In the genomic region with DNA sequence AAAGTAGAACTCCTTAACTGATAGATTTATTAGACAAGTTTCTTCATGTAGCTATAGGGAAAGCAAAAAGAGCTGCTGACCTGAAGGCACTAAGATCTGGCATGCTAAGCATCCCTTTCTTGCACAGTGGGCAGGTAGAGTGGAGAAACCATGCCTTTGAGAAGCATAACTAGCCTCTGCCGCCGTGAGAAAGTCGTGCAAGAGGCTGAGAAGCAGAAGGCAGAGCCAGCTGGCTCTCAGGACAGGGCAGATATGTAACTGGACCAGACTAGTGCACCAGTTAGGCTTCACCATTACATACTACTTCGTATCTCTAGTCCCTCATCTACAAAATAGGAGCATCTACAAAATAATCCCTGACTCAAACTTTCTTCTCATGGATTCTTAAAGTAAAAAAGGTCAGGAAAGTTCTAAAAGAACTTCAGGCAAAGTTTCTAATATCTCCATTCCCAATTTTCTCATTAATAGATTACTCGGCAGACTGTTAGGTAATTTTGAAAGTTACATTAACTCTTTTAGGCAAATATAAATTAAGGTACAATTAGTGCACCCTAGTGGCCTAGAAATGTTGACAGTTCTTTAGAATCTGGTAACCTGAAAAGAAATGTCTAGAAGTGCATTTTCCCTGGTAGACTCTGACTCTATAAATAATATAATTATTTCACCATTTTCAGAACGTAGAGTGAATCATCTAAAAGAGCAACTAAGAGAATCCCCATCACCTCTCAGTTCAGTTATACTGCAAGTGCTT, we compare ENCODE assay signal across 17 cellular contexts. TPM values are rescaled to one million over a fixed set of nuclear protein-coding genes. Genes with fewer than 3 reads are reported as not detected.
DNase-seq lines count a peak whose midpoint lies in the region; ATAC-seq and TF ChIP-seq lines count a peak whose summit lies in the region.
"Had no signal": no experiment of that assay in that cellular context is flagged by ENCODE, and none has a peak within 500 bp of the region (broad histone marks: within the 10 kb centered on the region; RNA-seq: fewer than 3 reads in every experiment).

No MANE protein-coding gene starts in this region.

- peaks cover 48% of the 10 kb centered on the region for H3K4me1 Mint-ChIP-seq in neural progenitor cell
- H3K4me1 Mint-ChIP-seq in CD8-positive, alpha-beta memory T cell = no peaks in the 10 kb centered on the region
- H3K4me1 Mint-ChIP-seq: activated naive CD4-positive, alpha-beta T cell treated with anti-CD3 and anti-CD28 coated beads, Interleukin-2, amount 50 U/mL, for 24 hours; stimulated activated naive CD8-positive, alpha-beta T cell treated with anti-CD3 and anti-CD28 coated beads, Interleukin-15, amount 100 ng/mL, for 72 hours had no signal

- 56% methylated on average over 6 of the region's 6 CpGs for WGBS in mammary epithelial cell (ENCODE audit: low coverage, missing lambda C conversion rate)

- in situ Hi-C loops in mammary epithelial cell (cut with MboI; ENCODE audit: low sequenced_read_pairs in 2 of 2) = loop anchor here in 1 of 2 donors (25.0 kb wide), 3 partner anchors 641 to 1066 kb away; no protein-coding TSS in a partner anchor

- no peaks in the 10 kb centered on the region for H3K27me3 Mint-ChIP-seq in neural progenitor cell (ENCODE audit: insufficient read depth, low read depth)
- H3K27me3 Mint-ChIP-seq in CD8-positive, alpha-beta memory T cell = no peaks in the 10 kb centered on the region
- H3K27me3 Mint-ChIP-seq: activated naive CD4-positive, alpha-beta T cell treated with anti-CD3 and anti-CD28 coated beads, Interleukin-2, amount 50 U/mL, for 24 hours; stimulated activated naive CD8-positive, alpha-beta T cell treated with anti-CD3 and anti-CD28 coated beads, Interleukin-15, amount 100 ng/mL, for 72 hours had no signal

- H3K36me3 ChIP-seq in neural progenitor cell (no peaks in the 10 kb centered on the region), mammary epithelial cell (ENCODE audit: insufficient read depth, low read length) (no peaks in the 10 kb centered on the region)
- H3K36me3 ChIP-seq in CD8-positive, alpha-beta memory T cell (ENCODE audit: insufficient read depth, low read length) = no peaks in the 10 kb centered on the region
- H3K36me3 ChIP-seq: BLaER1, brain microvascular endothelial cell, gastrocnemius medialis had no signal

- H3K4me3 Mint-ChIP-seq in neural progenitor cell = no peak overlapping the region
- H3K4me3 Mint-ChIP-seq in CD8-positive, alpha-beta memory T cell = no peak overlapping the region
- H3K4me3 Mint-ChIP-seq: activated naive CD4-positive, alpha-beta T cell treated with anti-CD3 and anti-CD28 coated beads, Interleukin-2, amount 50 U/mL, for 24 hours; stimulated activated naive CD8-positive, alpha-beta T cell treated with anti-CD3 and anti-CD28 coated beads, Interleukin-15, amount 100 ng/mL, for 72 hours had no signal

- dilution Hi-C loops in mammary epithelial cell (cut with HindIII; ENCODE audit: low sequenced_read_pairs) = no loop called here

- peak; percentile 35 for TF ChIP-seq CTCF in AG10803 (conservative IDR thresholded peaks at IDR 0.05; ENCODE audit: low read length)
- TF ChIP-seq CTCF in coronary artery (IDR thresholded peaks at IDR 0.05) = no peak
- peak; percentile 37 for TF ChIP-seq CTCF in neural progenitor cell (IDR thresholded peaks at IDR 0.05)
- peak in 1 of 2 donors; percentile 20 for TF ChIP-seq CTCF in mammary epithelial cell (conservative IDR thresholded peaks at IDR 0.05 in 1 of 2, IDR thresholded peaks at IDR 0.05 in 1 of 2; ENCODE audit: extremely low read depth in 1 of 2, insufficient read depth in 1 of 2, low read depth in 1 of 2, low read length in 2 of 2)

- POLR2A ChIA-PET in CD8-positive, alpha-beta memory T cell (lab: Charles Lee) = no interaction called here

- H3K4me2 ChIP-seq in neural progenitor cell (no peak overlapping the region), mammary epithelial cell (ENCODE audit: insufficient read depth, low read depth, low read length) (no peak overlapping the region)
- H3K4me2 ChIP-seq: BLaER1 had no signal

- H3K27me3 ChIP-seq in neural progenitor cell (peaks cover under 1% of the 10 kb centered on the region), mammary epithelial cell (ENCODE audit: insufficient read depth, low read length) (no peaks in the 10 kb centered on the region)
- H3K27me3 ChIP-seq in CD8-positive, alpha-beta memory T cell (ENCODE audit: insufficient read depth, low read length, poor library complexity, severe bottlenecking) = no peaks in the 10 kb centered on the region
- H3K27me3 ChIP-seq: BLaER1, brain microvascular endothelial cell, gastrocnemius medialis had no signal

- no peak for ATAC-seq in HG02852 (IDR thresholded peaks at IDR 0.05; ENCODE audit: unreplicated experiment)
- ATAC-seq: gastrocnemius medialis; stimulated activated naive CD8-positive, alpha-beta T cell treated with anti-CD3 and anti-CD28 coated beads, Interleukin-15, amount 100 ng/mL, for 72 hours had no signal

- CTCF ChIA-PET in CD8-positive, alpha-beta memory T cell (lab: Charles Lee) = no interaction called here
- CTCF ChIA-PET in mammary epithelial cell (lab: Charles Lee; ENCODE audit: low non-redundant PET) = no interaction called here

- no peak overlapping the region for H3K9ac ChIP-seq in neural progenitor cell
- H3K9ac ChIP-seq in mammary epithelial cell (ENCODE audit: insufficient read depth, low read length) = no peak overlapping the region
- H3K9ac ChIP-seq: BLaER1 had no signal

- H3K9me3 ChIP-seq in neural progenitor cell (ENCODE audit: low read depth) (no peaks in the 10 kb centered on the region), mammary epithelial cell (replicated peaks; ENCODE audit: insufficient read depth, low read length) (no peaks in the 10 kb centered on the region)
- H3K9me3 ChIP-seq in CD8-positive, alpha-beta memory T cell (ENCODE audit: low read length) = no peaks in the 10 kb centered on the region
- H3K9me3 ChIP-seq: BLaER1, gastrocnemius medialis had no signal

- H3K4me3 ChIP-seq in AG10803 (ENCODE audit: low read length) = no peak overlapping the region
- peak overlapping the region; percentile 14 for H3K4me3 ChIP-seq in coronary artery
- no peak overlapping the region for H3K4me3 ChIP-seq in neural progenitor cell
- no peak overlapping the region for H3K4me3 ChIP-seq in CD8-positive, alpha-beta memory T cell (ENCODE audit: low read length)
- no peak overlapping the region for H3K4me3 ChIP-seq in mammary epithelial cell (replicated peaks in 1 of 3; ENCODE audit: insufficient read depth in 1 of 3, low read depth in 2 of 3, low read length in 3 of 3)
- H3K4me3 ChIP-seq: BLaER1, gastrocnemius medialis had no signal

- BruUV-seq in mammary epithelial cell (replicated peaks; lab: Mats Ljungman, UMichigan) = no TSS peak

- H3F3A ChIP-seq in neural progenitor cell (ENCODE audit: low read depth) = no peaks in the 10 kb centered on the region

- peaks cover 8% of the 10 kb centered on the region for H3K4me1 ChIP-seq in neural progenitor cell
- no peaks in the 10 kb centered on the region for H3K4me1 ChIP-seq in CD8-positive, alpha-beta memory T cell (ENCODE audit: insufficient read depth, low read length)
- no peaks in the 10 kb centered on the region for H3K4me1 ChIP-seq in mammary epithelial cell (ENCODE audit: insufficient read depth, low read length)
- H3K4me1 ChIP-seq: BLaER1 had no signal

- DNase-seq in AG10803 (ENCODE audit: low read depth) (no peak), HT-29 (ENCODE audit: low spot score) (peak; percentile 8), coronary artery (ENCODE audit: low spot score) (no peak), neural progenitor cell (ENCODE audit: low spot score) (no peak), mammary epithelial cell (no peak), EL (no peak)
- no peak for DNase-seq in CD8-positive, alpha-beta memory T cell
- DNase-seq: activated CD4-positive, CD25-positive, alpha-beta regulatory T cell; brain microvascular endothelial cell; DMS79 treated with DMSO at 0.1 percent for 48 hours; effector CD8-positive, alpha-beta T cell; gastrocnemius medialis; NCI-H2171; stimulated activated naive CD8-positive, alpha-beta T cell treated with anti-CD3 and anti-CD28 coated beads, Interleukin-15, amount 100 ng/mL, for 72 hours had no signal

- H4K20me1 ChIP-seq in neural progenitor cell (ENCODE audit: low read depth) (no peaks in the 10 kb centered on the region), mammary epithelial cell (ENCODE audit: insufficient read depth, low read length) (no peaks in the 10 kb centered on the region)
- H4K20me1 ChIP-seq: BLaER1 had no signal

- H3K79me2 ChIP-seq in neural progenitor cell (ENCODE audit: low read depth) = no peaks in the 10 kb centered on the region
- H3K79me2 ChIP-seq in mammary epithelial cell (ENCODE audit: insufficient read depth, low read length) = no peaks in the 10 kb centered on the region

- H3K9me3 Mint-ChIP-seq in neural progenitor cell = no peaks in the 10 kb centered on the region
- H3K9me3 Mint-ChIP-seq in CD8-positive, alpha-beta memory T cell = peaks cover 0 to 3% (median 0%) of the 10 kb centered on the region in 5 donors
- H3K9me3 Mint-ChIP-seq: activated naive CD4-positive, alpha-beta T cell treated with anti-CD3 and anti-CD28 coated beads, Interleukin-2, amount 50 U/mL, for 24 hours; stimulated activated naive CD8-positive, alpha-beta T cell treated with anti-CD3 and anti-CD28 coated beads, Interleukin-15, amount 100 ng/mL, for 72 hours had no signal

- peaks cover 4% of the 10 kb centered on the region for H3K36me3 Mint-ChIP-seq in neural progenitor cell
- H3K36me3 Mint-ChIP-seq in CD8-positive, alpha-beta memory T cell = no peaks in the 10 kb centered on the region
- H3K36me3 Mint-ChIP-seq: activated naive CD4-positive, alpha-beta T cell treated with anti-CD3 and anti-CD28 coated beads, Interleukin-2, amount 50 U/mL, for 24 hours had no signal

- intact Hi-C loops in mammary epithelial cell (cut with micrococcal nuclease) = loop anchor here (10.0 kb wide), 1 partner anchor 123 kb away; no protein-coding TSS in a partner anchor

- no peak overlapping the region for H3K27ac Mint-ChIP-seq in neural progenitor cell
- H3K27ac Mint-ChIP-seq in CD8-positive, alpha-beta memory T cell = no peak overlapping the region
- H3K27ac Mint-ChIP-seq: activated naive CD4-positive, alpha-beta T cell treated with anti-CD3 and anti-CD28 coated beads, Interleukin-2, amount 50 U/mL, for 24 hours; stimulated activated naive CD8-positive, alpha-beta T cell treated with anti-CD3 and anti-CD28 coated beads, Interleukin-15, amount 100 ng/mL, for 72 hours had no signal

- H3K27ac ChIP-seq in coronary artery = no peak overlapping the region
- H3K27ac ChIP-seq in neural progenitor cell = no peak overlapping the region
- no peak overlapping the region for H3K27ac ChIP-seq in CD8-positive, alpha-beta memory T cell (ENCODE audit: low read depth, low read length)
- H3K27ac ChIP-seq in mammary epithelial cell (ENCODE audit: insufficient read depth, low read depth, low read length) = no peak overlapping the region
- H3K27ac ChIP-seq: BLaER1, brain microvascular endothelial cell, gastrocnemius medialis had no signal

- H2AFZ ChIP-seq in neural progenitor cell (replicated peaks) (peak overlapping the region; percentile 15), mammary epithelial cell (ENCODE audit: low read depth, low read length) (no peak overlapping the region)

RNA-seq across cellular contexts. Expression of gene ERBB4, which starts 10.3 kb away (rescaled TPM):
- not detected in 2 replicates for total RNA-seq in HT-29 (2014; rRNA removed; shearing (Covaris generic))
- total RNA-seq in neural progenitor cell (ENCODE audit: low replicate concordance) (0.59 and 1.5 TPM in 2 replicates), mammary epithelial cell (not detected)
- total RNA-seq in CD8-positive, alpha-beta memory T cell = not detected
- not detected for polyA plus RNA-seq in CD8-positive, alpha-beta memory T cell
- polyA plus RNA-seq in mammary epithelial cell = not detected
- not detected for polyA minus RNA-seq in mammary epithelial cell
